In the genomic region with DNA sequence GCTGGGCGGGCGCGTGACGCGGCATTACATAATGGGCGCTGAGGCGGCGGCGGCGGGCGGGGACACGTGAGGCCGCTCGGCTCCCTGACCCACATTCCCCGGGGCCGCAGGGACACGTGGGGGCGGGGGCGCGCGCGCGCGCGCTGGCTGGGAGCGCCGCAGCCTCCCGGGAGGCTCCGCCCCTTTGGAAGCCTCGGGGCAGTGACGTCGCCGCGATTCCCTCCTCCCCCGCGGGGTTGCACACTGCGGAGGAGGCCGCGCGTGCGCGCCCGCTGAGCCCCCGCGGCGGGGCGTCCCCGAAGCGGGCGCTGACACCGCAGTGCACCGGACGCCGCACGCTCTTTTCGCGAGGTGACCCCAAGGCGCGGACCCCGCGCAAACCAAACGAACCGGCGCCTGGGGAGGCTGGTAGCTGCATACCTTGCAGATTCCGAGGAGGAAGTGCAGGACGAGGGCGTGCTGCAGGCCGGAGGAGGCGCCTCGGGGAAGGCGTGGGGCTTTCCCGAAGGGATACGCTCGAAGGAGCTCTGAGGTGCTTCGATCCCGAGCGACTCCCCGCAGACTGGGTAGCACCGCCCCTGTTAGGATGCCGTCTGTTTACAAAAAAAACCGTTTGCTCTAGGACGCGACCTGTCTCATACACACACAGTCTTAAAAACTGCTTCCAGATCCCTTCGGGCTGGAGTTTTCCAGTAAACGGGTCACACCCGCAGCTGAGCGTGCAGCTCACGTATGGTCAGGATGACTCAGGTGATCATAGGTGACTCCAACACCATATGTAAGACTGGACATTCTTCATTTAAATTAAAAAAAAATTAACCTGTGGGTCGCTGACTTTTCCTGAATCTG, we compare ENCODE assay signal across 8 cellular contexts. TPM values are rescaled to one million over a fixed set of nuclear protein-coding genes. Genes with fewer than 3 reads are reported as not detected.
DNase-seq lines count a peak whose midpoint lies in the region; ATAC-seq, FAIRE-seq and TF ChIP-seq lines count a peak whose summit lies in the region.

No MANE protein-coding gene starts in this region.

- peak overlapping the region; percentile 80 for H3K9ac ChIP-seq in Karpas-422 (ENCODE audit: low read length)

- H3F3A ChIP-seq in GM23338 (replicated peaks; ENCODE audit: low read depth): 0 out of 2 replicates have a peak, but pooled peaks cover 3% of the 10 kb centered on the region

- DNase-seq in EH (ENCODE audit: low read depth) (peak; percentile 96), GM23338 (ENCODE audit: low spot score) (peak; percentile 97), Karpas-422 (peak; percentile 98), RCC 7860 (ENCODE audit: low spot score) (peak; percentile 82), fibroblast of gingiva (ENCODE audit: low read depth) (peak; percentile 97)
- peak; percentile 90 for DNase-seq in activated T-helper 1 cell treated with anti-CD3 and anti-CD28 coated beads, Interleukin-12 subunit alpha, Interleukin-12 subunit beta, Interleukin-2, Interleukin-4 antibody, amounts not matched to agents 30 ng/mL and 10 ng/mL and 1 ng/mL, durations not matched to agents 14 hours and 24 hours and 36 hours (ENCODE audit: low spot score)
- peak; percentile 93 to 98 (median 97) for DNase-seq in naive thymus-derived CD4-positive, alpha-beta T cell

- no peaks in the 10 kb centered on the region for H3K9me3 Mint-ChIP-seq in GM23338
- H3K9me3 Mint-ChIP-seq in activated T-helper 1 cell treated with anti-CD3 and anti-CD28 coated beads, Interleukin-12 subunit alpha, Interleukin-12 subunit beta, Interleukin-2, Interleukin-4 antibody, amounts not matched to agents 30 ng/mL and 10 ng/mL and 1 ng/mL, durations not matched to agents 14 hours and 24 hours and 36 hours: no peaks in the 10 kb centered on the region
- no peaks in the 10 kb centered on the region for H3K9me3 Mint-ChIP-seq in naive thymus-derived CD4-positive, alpha-beta T cell
- no peaks in the 10 kb centered on the region for H3K9me3 Mint-ChIP-seq in stimulated activated memory B cell treated with anti-CD40 and anti-IgM and Interleukin-4, amounts not matched to agents 10 μg/mL and 1 μg/mL and 100 μg/mL, for 72 hours

- H3K4me3 Mint-ChIP-seq in GM23338: peak overlapping the region; percentile 69
- H3K4me3 Mint-ChIP-seq in activated T-helper 1 cell treated with anti-CD3 and anti-CD28 coated beads, Interleukin-12 subunit alpha, Interleukin-12 subunit beta, Interleukin-2, Interleukin-4 antibody, amounts not matched to agents 30 ng/mL and 10 ng/mL and 1 ng/mL, durations not matched to agents 14 hours and 24 hours and 36 hours: peak overlapping the region; percentile 85
- peak overlapping the region; percentile 70 to 90 (median 87) for H3K4me3 Mint-ChIP-seq in naive thymus-derived CD4-positive, alpha-beta T cell
- H3K4me3 Mint-ChIP-seq in stimulated activated memory B cell treated with anti-CD40 and anti-IgM and Interleukin-4, amounts not matched to agents 10 μg/mL and 1 μg/mL and 100 μg/mL, for 72 hours: peak overlapping the region; percentile 83

- H3K4me1 ChIP-seq in GM23338 (ENCODE audit: insufficient read depth) (peaks cover 25% of the 10 kb centered on the region), Karpas-422 (ENCODE audit: low read length) (peaks cover 29% of the 10 kb centered on the region)
- peaks cover 28 to 31% of the 10 kb centered on the region in 2 donors for H3K4me1 ChIP-seq in naive thymus-derived CD4-positive, alpha-beta T cell (ENCODE audit: control insufficient read depth in 2 of 2, insufficient read depth in 2 of 2, low read length in 2 of 2)

- no peaks in the 10 kb centered on the region for H3K9me2 ChIP-seq in GM23338 (ENCODE audit: insufficient read depth)
- H3K9me2 ChIP-seq in Karpas-422 (replicated peaks; ENCODE audit: insufficient read depth, low read length): no peaks in the 10 kb centered on the region

- H4K20me1 ChIP-seq in GM23338 (replicated peaks; ENCODE audit: insufficient read depth): no peaks in the 10 kb centered on the region
- H4K20me1 ChIP-seq in Karpas-422 (ENCODE audit: insufficient read depth, low read depth, low read length): peaks cover 19% of the 10 kb centered on the region

- H3K36me3 Mint-ChIP-seq in GM23338 (ENCODE audit: low read depth): peaks cover 5% of the 10 kb centered on the region
- H3K36me3 Mint-ChIP-seq in activated T-helper 1 cell treated with anti-CD3 and anti-CD28 coated beads, Interleukin-12 subunit alpha, Interleukin-12 subunit beta, Interleukin-2, Interleukin-4 antibody, amounts not matched to agents 30 ng/mL and 10 ng/mL and 1 ng/mL, durations not matched to agents 14 hours and 24 hours and 36 hours (ENCODE audit: low read depth): no peaks in the 10 kb centered on the region
- peaks cover 0 to 6% (median 5%) of the 10 kb centered on the region in 5 donors for H3K36me3 Mint-ChIP-seq in naive thymus-derived CD4-positive, alpha-beta T cell
- peaks cover 5% of the 10 kb centered on the region for H3K36me3 Mint-ChIP-seq in stimulated activated memory B cell treated with anti-CD40 and anti-IgM and Interleukin-4, amounts not matched to agents 10 μg/mL and 1 μg/mL and 100 μg/mL, for 72 hours

- H3K27ac ChIP-seq in GM23338 (ENCODE audit: low read depth): peak overlapping the region; percentile 93
- H3K27ac ChIP-seq in Karpas-422 (ENCODE audit: low read length): no peak overlapping the region
- H3K27ac ChIP-seq in naive thymus-derived CD4-positive, alpha-beta T cell (ENCODE audit: low read depth, low read length): peak overlapping the region; percentile 81

- no peak overlapping the region for H2AFZ ChIP-seq in GM23338
- peak overlapping the region; percentile 99 for H2AFZ ChIP-seq in Karpas-422 (ENCODE audit: low read length)

- peaks cover 9% of the 10 kb centered on the region; the same call in 1 of the 2 replicates for H3K27me3 ChIP-seq in GM23338 (ENCODE audit: insufficient read depth)
- H3K27me3 ChIP-seq in Karpas-422 (ENCODE audit: low read length): no peaks in the 10 kb centered on the region
- H3K27me3 ChIP-seq in naive thymus-derived CD4-positive, alpha-beta T cell (ENCODE audit: control insufficient read depth in 2 of 2, insufficient read depth in 2 of 2, low read length in 2 of 2): no peaks in the 10 kb centered on the region

- FAIRE-seq in RCC 7860 (lab: Jason Lieb, UNC): no peak

- H3K4me2 ChIP-seq in GM23338 (peak overlapping the region; percentile 81), Karpas-422 (ENCODE audit: low read depth, low read length, poor library complexity, severe bottlenecking) (peak overlapping the region; percentile 99)

- H3K4me1 Mint-ChIP-seq in GM23338: peaks cover 31% of the 10 kb centered on the region
- H3K4me1 Mint-ChIP-seq in activated T-helper 1 cell treated with anti-CD3 and anti-CD28 coated beads, Interleukin-12 subunit alpha, Interleukin-12 subunit beta, Interleukin-2, Interleukin-4 antibody, amounts not matched to agents 30 ng/mL and 10 ng/mL and 1 ng/mL, durations not matched to agents 14 hours and 24 hours and 36 hours (ENCODE audit: low read depth): peaks cover 26% of the 10 kb centered on the region
- H3K4me1 Mint-ChIP-seq in naive thymus-derived CD4-positive, alpha-beta T cell: peaks cover 30 to 61% (median 48%) of the 10 kb centered on the region in 7 donors
- H3K4me1 Mint-ChIP-seq in stimulated activated memory B cell treated with anti-CD40 and anti-IgM and Interleukin-4, amounts not matched to agents 10 μg/mL and 1 μg/mL and 100 μg/mL, for 72 hours: peaks cover 48% of the 10 kb centered on the region

- H3K4me3 ChIP-seq in GM23338 (peak overlapping the region; percentile 99), Karpas-422 (ENCODE audit: low read length) (peak overlapping the region; percentile 88)
- peak overlapping the region; percentile 79 for H3K4me3 ChIP-seq in naive thymus-derived CD4-positive, alpha-beta T cell (ENCODE audit: low read length)

- peak overlapping the region; percentile 94 for H3K27ac Mint-ChIP-seq in GM23338
- H3K27ac Mint-ChIP-seq in activated T-helper 1 cell treated with anti-CD3 and anti-CD28 coated beads, Interleukin-12 subunit alpha, Interleukin-12 subunit beta, Interleukin-2, Interleukin-4 antibody, amounts not matched to agents 30 ng/mL and 10 ng/mL and 1 ng/mL, durations not matched to agents 14 hours and 24 hours and 36 hours: peak overlapping the region; percentile 86
- H3K27ac Mint-ChIP-seq in naive thymus-derived CD4-positive, alpha-beta T cell: peak overlapping the region; percentile 53 to 95 (median 90)
- H3K27ac Mint-ChIP-seq in stimulated activated memory B cell treated with anti-CD40 and anti-IgM and Interleukin-4, amounts not matched to agents 10 μg/mL and 1 μg/mL and 100 μg/mL, for 72 hours: peak overlapping the region; percentile 85

- TF ChIP-seq CTCF in GM23338 (conservative IDR thresholded peaks at IDR 0.05; ENCODE audit: low read depth in 2 of 2): no peak

- CTCF ChIA-PET in naive thymus-derived CD4-positive, alpha-beta T cell (lab: Charles Lee): no interaction called here

- H3K27me3 Mint-ChIP-seq in GM23338 (ENCODE audit: insufficient read depth, low read depth, poor library complexity): peaks cover 6% of the 10 kb centered on the region
- peaks cover 24% of the 10 kb centered on the region for H3K27me3 Mint-ChIP-seq in activated T-helper 1 cell treated with anti-CD3 and anti-CD28 coated beads, Interleukin-12 subunit alpha, Interleukin-12 subunit beta, Interleukin-2, Interleukin-4 antibody, amounts not matched to agents 30 ng/mL and 10 ng/mL and 1 ng/mL, durations not matched to agents 14 hours and 24 hours and 36 hours (ENCODE audit: insufficient read depth)
- H3K27me3 Mint-ChIP-seq in naive thymus-derived CD4-positive, alpha-beta T cell: peaks cover 0 to 41% (median 0%) of the 10 kb centered on the region in 5 donors
- no peaks in the 10 kb centered on the region for H3K27me3 Mint-ChIP-seq in stimulated activated memory B cell treated with anti-CD40 and anti-IgM and Interleukin-4, amounts not matched to agents 10 μg/mL and 1 μg/mL and 100 μg/mL, for 72 hours

- no peaks in the 10 kb centered on the region for H3K36me3 ChIP-seq in GM23338 (ENCODE audit: insufficient read depth)
- H3K36me3 ChIP-seq in Karpas-422 (ENCODE audit: insufficient read depth, low read length): no peaks in the 10 kb centered on the region
- no peaks in the 10 kb centered on the region for H3K36me3 ChIP-seq in naive thymus-derived CD4-positive, alpha-beta T cell (ENCODE audit: control insufficient read depth in 2 of 3, insufficient read depth in 3 of 3, low read length in 3 of 3)

- intact Hi-C loops in activated T-helper 1 cell treated with anti-CD3 and anti-CD28 coated beads, Interleukin-12 subunit alpha, Interleukin-12 subunit beta, Interleukin-2, Interleukin-4 antibody, amounts not matched to agents 30 ng/mL and 10 ng/mL and 1 ng/mL, durations not matched to agents 14 hours and 24 hours and 36 hours (cut with micrococcal nuclease): loop anchor here (1.0 to 2.0 kb wide), 7 partner anchors 13 to 743 kb away; partner anchors contain the start of genes RPL15, UBE2E1 and UBE2E2
- intact Hi-C loops in naive thymus-derived CD4-positive, alpha-beta T cell (cut with micrococcal nuclease): loop anchor here (1.0 to 10.0 kb wide), 10 partner anchors 15 to 1837 kb away; partner anchors contain the start of genes NGLY1 (in 2 of the 2), RPL15 (in 2 of the 2), UBE2E1 (in 2 of the 2) and UBE2E2 (in 2 of the 2)

- H3K79me2 ChIP-seq in GM23338 (replicated peaks; ENCODE audit: insufficient read depth): peaks cover 47% of the 10 kb centered on the region
- no peaks in the 10 kb centered on the region for H3K79me2 ChIP-seq in Karpas-422 (ENCODE audit: low read length)

- POLR2A ChIA-PET in naive thymus-derived CD4-positive, alpha-beta T cell (lab: Charles Lee): interaction anchor here (0.6 to 5.6 kb wide), 4 partner anchors 12 to 29 kb away, joined by 3 to 67 read pairs (median 5); partner anchors contain the start of genes NKIRAS1 and RPL15

- no peaks in the 10 kb centered on the region for H3K9me3 ChIP-seq in Karpas-422 (ENCODE audit: low read length)
- no peaks in the 10 kb centered on the region for H3K9me3 ChIP-seq in naive thymus-derived CD4-positive, alpha-beta T cell (ENCODE audit: control insufficient read depth in 2 of 3, low read length in 3 of 3)

- ATAC-seq in GM23338: peak; percentile 68
- peak; percentile 89 for ATAC-seq in naive thymus-derived CD4-positive, alpha-beta T cell
- ATAC-seq in stimulated activated memory B cell treated with anti-CD40 and anti-IgM and Interleukin-4, amounts not matched to agents 10 μg/mL and 1 μg/mL and 100 μg/mL, for 72 hours: peak; percentile 93

RNA-seq across cellular contexts. Expression of gene NR1D2, which starts 1.0 kb away (rescaled TPM):
- 18.6 and 20.7 TPM in 2 replicates for total RNA-seq in GM23338 (2014; rRNA removed; shearing (Covaris generic))
- 4.6 and 6.6 TPM in 2 replicates for polyA plus RNA-seq in GM23338 (2016; fragmentation: Nextera tagmentation; extraction: Ambion mirVana)
- 8.3 and 12.8 TPM in 2 replicates for total RNA-seq in Karpas-422 (2014; rRNA removed; shearing (Covaris generic); ENCODE audit: low replicate concordance)
- total RNA-seq in activated T-helper 1 cell treated with anti-CD3 and anti-CD28 coated beads, Interleukin-12 subunit alpha, Interleukin-12 subunit beta, Interleukin-2, Interleukin-4 antibody, amounts not matched to agents 30 ng/mL and 10 ng/mL and 1 ng/mL, durations not matched to agents 14 hours and 24 hours and 36 hours: 3.0 and 4.8 TPM in 2 replicates
- 10 to 100 TPM in 4 of 5 experiments, 1 to 10 TPM in 1; 6.7 to 97.7 (median 53.0) TPM for total RNA-seq in naive thymus-derived CD4-positive, alpha-beta T cell
- polyA plus RNA-seq in naive thymus-derived CD4-positive, alpha-beta T cell: 10 to 100 TPM; 25.2 to 53.4 TPM

RNA-seq across cellular contexts. Expression of gene RPL15, which starts 29.2 kb away (rescaled TPM):
- total RNA-seq in GM23338 (2014; rRNA removed; shearing (Covaris generic)): 2,713 and 2,868 TPM in 2 replicates
- 3,117 and 3,223 TPM in 2 replicates for polyA plus RNA-seq in GM23338 (2016; fragmentation: Nextera tagmentation; extraction: Ambion mirVana)
- 2,950 and 2,991 TPM in 2 replicates for total RNA-seq in Karpas-422 (2014; rRNA removed; shearing (Covaris generic); ENCODE audit: low replicate concordance)
- 1,696 and 1,756 TPM in 2 replicates for total RNA-seq in activated T-helper 1 cell treated with anti-CD3 and anti-CD28 coated beads, Interleukin-12 subunit alpha, Interleukin-12 subunit beta, Interleukin-2, Interleukin-4 antibody, amounts not matched to agents 30 ng/mL and 10 ng/mL and 1 ng/mL, durations not matched to agents 14 hours and 24 hours and 36 hours
- total RNA-seq in naive thymus-derived CD4-positive, alpha-beta T cell: 1,000 to 10,000 TPM; 1,489 to 2,250 (median 2,129) TPM
- polyA plus RNA-seq in naive thymus-derived CD4-positive, alpha-beta T cell: 1,000 to 10,000 TPM; 5,933 to 6,097 TPM

RNA-seq across cellular contexts. Expression of gene NKIRAS1, which starts 29.3 kb away (rescaled TPM):
- 7.6 and 9.7 TPM in 2 replicates for total RNA-seq in GM23338 (2014; rRNA removed; shearing (Covaris generic))
- 5.9 and 9.2 TPM in 2 replicates for polyA plus RNA-seq in GM23338 (2016; fragmentation: Nextera tagmentation; extraction: Ambion mirVana)
- 0.97 and 3.5 TPM in 2 replicates for total RNA-seq in Karpas-422 (2014; rRNA removed; shearing (Covaris generic); ENCODE audit: low replicate concordance)
- 3.9 and 4.5 TPM in 2 replicates for total RNA-seq in activated T-helper 1 cell treated with anti-CD3 and anti-CD28 coated beads, Interleukin-12 subunit alpha, Interleukin-12 subunit beta, Interleukin-2, Interleukin-4 antibody, amounts not matched to agents 30 ng/mL and 10 ng/mL and 1 ng/mL, durations not matched to agents 14 hours and 24 hours and 36 hours
- total RNA-seq in naive thymus-derived CD4-positive, alpha-beta T cell: 1 to 10 TPM; 2.2 to 6.4 (median 3.2) TPM
- 1 to 10 TPM; 3.6 to 4.3 TPM for polyA plus RNA-seq in naive thymus-derived CD4-positive, alpha-beta T cell
